15 cellular contexts compared by ENCODE assay signal in genomic region chr18:10912790-10913560, GRCh38.
DNase-seq lines count a peak whose midpoint lies in the region; ATAC-seq and TF ChIP-seq lines count a peak whose summit lies in the region.
"Had no signal": no experiment of that assay in that cellular context is flagged by ENCODE, and none has a peak within 500 bp of the region (broad histone marks: within the 10 kb centered on the region; RNA-seq: fewer than 3 reads in every experiment).

No MANE protein-coding gene starts in this region.

- H3K4me3 ChIP-seq in cardiac fibroblast (replicated peaks in 1 of 2; ENCODE audit: low read depth in 2 of 2, low read length in 2 of 2): no peak overlapping the region
- no peak overlapping the region for H3K4me3 ChIP-seq in suprapubic skin
- H3K4me3 ChIP-seq: gastroesophageal sphincter had no signal

- peak; percentile 30 for DNase-seq in DMS 273 (lab: John Stamatoyannopoulos, UW; ENCODE audit: unreplicated experiment)
- no peak for DNase-seq in DMS 273 treated with DMSO at 0.1 percent for 48 hours (lab: John Stamatoyannopoulos, UW)
- DNase-seq in cardiac fibroblast (ENCODE audit: low read depth in 2 of 2): peak; percentile 90 to 93
- peak; percentile 67 for DNase-seq in kidney tubule cell (ENCODE audit: low spot score)
- DNase-seq in suprapubic skin (ENCODE audit: low spot score in 2 of 2): no peak
- DNase-seq in stimulated activated CD4-positive, alpha-beta T cell treated with anti-CD3 and anti-CD28 coated beads, Interleukin-2, amount 100 ng/mL, for 48 hours: no peak
- DNase-seq: activated effector memory CD4-positive, alpha-beta T cell treated with anti-CD3 and anti-CD28 coated beads, Interleukin-2, amount 50 U/mL, for 16 hours; Karpas-422; mammary epithelial cell; NCI-H2081 treated with DMSO at 0.1 percent for 48 hours had no signal

- TF ChIP-seq CTCF in cardiac fibroblast (IDR thresholded peaks at IDR 0.05; ENCODE audit: low read depth, low read length): no peak
- TF ChIP-seq CTCF in suprapubic skin (IDR thresholded peaks at IDR 0.05): no peak

- TF ChIP-seq POLR2A in suprapubic skin (IDR thresholded peaks at IDR 0.05): no peak

- no peaks in the 10 kb centered on the region for H3K9me3 ChIP-seq in suprapubic skin
- H3K9me3 ChIP-seq: gastroesophageal sphincter had no signal

- no peaks in the 10 kb centered on the region for H3K36me3 ChIP-seq in suprapubic skin
- H3K36me3 ChIP-seq: gastroesophageal sphincter had no signal

- WGBS in suprapubic skin: 53% methylated on average over 6 of the region's 6 CpGs

- no peak for ATAC-seq in HG02763 (IDR thresholded peaks at IDR 0.05; ENCODE audit: unreplicated experiment)
- ATAC-seq in HG03045 (IDR thresholded peaks at IDR 0.05; ENCODE audit: unreplicated experiment): no peak
- ATAC-seq: gastroesophageal sphincter had no signal

- TF ChIP-seq EP300 in suprapubic skin (IDR thresholded peaks at IDR 0.05): no peak

- peak overlapping the region; percentile 4 for H3K27ac ChIP-seq in suprapubic skin
- H3K27ac ChIP-seq: 22Rv1, gastroesophageal sphincter, parathyroid adenoma had no signal

- peaks cover 2% of the 10 kb centered on the region for H3K4me1 ChIP-seq in suprapubic skin
- H3K4me1 ChIP-seq: gastroesophageal sphincter, parathyroid adenoma had no signal

- no peaks in the 10 kb centered on the region for H3K27me3 ChIP-seq in suprapubic skin
- H3K27me3 ChIP-seq: gastroesophageal sphincter had no signal

Comparison
In these comparisons a context has a peak if more than half of its experiments do, and no peak if none do; other contexts are left out.
1. DNase-seq: peak in DMS 273 (single experiment), cardiac fibroblast (2 of 2) and kidney tubule cell (single experiment); none in DMS 273 treated with DMSO at 0.1 percent for 48 hours (single experiment), suprapubic skin (0 of 2) and stimulated activated CD4-positive, alpha-beta T cell treated with anti-CD3 and anti-CD28 coated beads, Interleukin-2, amount 100 ng/mL, for 48 hours (0 of 2).